ENCODE assay signal across 8 cellular contexts in genomic region chr17:64975318-64976087, GRCh38. TPM values are rescaled to one million over a fixed set of nuclear protein-coding genes. Genes with fewer than 3 reads are reported as not detected.
DNase-seq lines count a peak whose midpoint lies in the region; ATAC-seq and TF ChIP-seq lines count a peak whose summit lies in the region.

No MANE protein-coding gene starts in this region.

- in situ Hi-C loops in GM13976 (cut with MboI; ENCODE audit: low sequenced_read_pairs, unreplicated experiment), result no loop called here
- in situ Hi-C loops in transverse colon (cut with MboI; ENCODE audit: low pct_ligation_motif_present in 1 of 4, low pct_unique_long_range_greater_than_20kb in 1 of 4, low sequenced_read_pairs in 3 of 4), result no loop called here

- H4K20me1 ChIP-seq in SU-DHL-6 (ENCODE audit: low read depth, low read length), result no peaks in the 10 kb centered on the region

- H3K36me3 ChIP-seq in SU-DHL-6 (ENCODE audit: low read length) (0 out of 2 replicates have a peak, but pooled peaks cover 7% of the 10 kb centered on the region), cardiac muscle cell (peaks cover 3% of the 10 kb centered on the region), transverse colon (peaks cover 0 to 4% (median 0%) of the 10 kb centered on the region in 4 donors)

- no peaks in the 10 kb centered on the region for H3K9me2 ChIP-seq in SU-DHL-6 (replicated peaks; ENCODE audit: insufficient read depth, low read length)

- ATAC-seq in HG02840 (IDR thresholded peaks at IDR 0.05; ENCODE audit: low FRiP score, unreplicated experiment), result peak; percentile 82
- ATAC-seq in activated naive CD8-positive, alpha-beta T cell treated with anti-CD3 and anti-CD28 coated beads, Interleukin-2, amount 50 U/mL, for 24 hours, result peak; percentile 85

- TF ChIP-seq CTCF in GM13976 (IDR thresholded peaks at IDR 0.05; ENCODE audit: borderline replicate concordance, control extremely low read depth, extremely low read depth, insufficient read depth, missing control alignments) (no peak), SU-DHL-6 (IDR thresholded peaks at IDR 0.05; ENCODE audit: insufficient read depth, low read length, poor library complexity, severe bottlenecking) (no peak), cardiac muscle cell (IDR thresholded peaks at IDR 0.05; ENCODE audit: low read depth, low read length) (no peak), transverse colon (IDR thresholded peaks at IDR 0.05) (no peak)

- H3K27me3 ChIP-seq in SU-DHL-6 (ENCODE audit: low read length) (no peaks in the 10 kb centered on the region), cardiac muscle cell (no peaks in the 10 kb centered on the region), transverse colon (no peaks in the 10 kb centered on the region)

- H3K9me3 ChIP-seq in SU-DHL-6 (ENCODE audit: insufficient read depth, low read length) (no peaks in the 10 kb centered on the region), cardiac muscle cell (ENCODE audit: low read depth) (no peaks in the 10 kb centered on the region), transverse colon (no peaks in the 10 kb centered on the region)

- peak overlapping the region; percentile 58 for H3K4me3 ChIP-seq in SU-DHL-6 (ENCODE audit: insufficient read depth, low read length, poor library complexity, severe bottlenecking)
- H3K4me3 ChIP-seq in cardiac muscle cell, result peak overlapping the region; percentile 35
- peak overlapping the region; percentile 54 to 87 (median 85) for H3K4me3 ChIP-seq in transverse colon

- intact Hi-C loops in transverse colon (cut with DNase I; ENCODE audit: low total_unique reads), result loop anchor here (1.0 kb wide), 1 partner anchor 79 kb away; no protein-coding TSS in a partner anchor

- H3K9ac ChIP-seq in SU-DHL-6 (ENCODE audit: low read length), result peak overlapping the region; percentile 95

- H2AFZ ChIP-seq in SU-DHL-6 (ENCODE audit: low read depth, low read length, severe bottlenecking), result no peak overlapping the region

- H3F3A ChIP-seq in SU-DHL-6 (ENCODE audit: insufficient read depth), result peaks cover 86% of the 10 kb centered on the region

- H3K27me3 Mint-ChIP-seq in activated naive CD8-positive, alpha-beta T cell treated with anti-CD3 and anti-CD28 coated beads, Interleukin-2, amount 50 U/mL, for 24 hours, result peaks cover 2% of the 10 kb centered on the region

- H3K79me2 ChIP-seq in SU-DHL-6 (ENCODE audit: insufficient read depth, low read length), result peaks cover 33% of the 10 kb centered on the region

- TF ChIP-seq POLR2A in transverse colon (IDR thresholded peaks at IDR 0.05), result peak; percentile 93

- peak overlapping the region; percentile 89 for H3K4me2 ChIP-seq in SU-DHL-6 (ENCODE audit: low read depth, low read length, poor library complexity, severe bottlenecking)

- no peak for TF ChIP-seq EP300 in transverse colon (IDR thresholded peaks at IDR 0.05; ENCODE audit: low read depth)

- 1% methylated on average over 93 of the region's 94 CpGs; no CpG with 5 or more reads in 1 of the 2 donors for WGBS in transverse colon (ENCODE audit: low coverage in 1 of 2), 2 donors

- no peaks in the 10 kb centered on the region for H3K9me3 Mint-ChIP-seq in activated naive CD8-positive, alpha-beta T cell treated with anti-CD3 and anti-CD28 coated beads, Interleukin-2, amount 50 U/mL, for 24 hours

- H3K4me1 ChIP-seq in cardiac muscle cell (ENCODE audit: low read depth), result no peaks in the 10 kb centered on the region
- H3K4me1 ChIP-seq in transverse colon, result peaks cover 5 to 21% (median 13%) of the 10 kb centered on the region in 4 donors

- peaks cover 59% of the 10 kb centered on the region for H3K4me1 Mint-ChIP-seq in activated naive CD8-positive, alpha-beta T cell treated with anti-CD3 and anti-CD28 coated beads, Interleukin-2, amount 50 U/mL, for 24 hours

- H3K27ac Mint-ChIP-seq in activated naive CD8-positive, alpha-beta T cell treated with anti-CD3 and anti-CD28 coated beads, Interleukin-2, amount 50 U/mL, for 24 hours, result peak overlapping the region; percentile 100

- peak overlapping the region; percentile 99 for H3K27ac ChIP-seq in SU-DHL-6 (ENCODE audit: low read depth, low read length)
- peak overlapping the region; percentile 88 for H3K27ac ChIP-seq in cardiac muscle cell
- peak overlapping the region; percentile 96 to 99 (median 99) for H3K27ac ChIP-seq in transverse colon

- peak; percentile 94 for DNase-seq in GM13976 (ENCODE audit: low spot score)
- peak; percentile 72 for DNase-seq in NCI-H1417 treated with DMSO at 0.1 percent for 48 hours (lab: John Stamatoyannopoulos, UW)
- DNase-seq in activated naive CD8-positive, alpha-beta T cell treated with anti-CD3 and anti-CD28 coated beads, Interleukin-2, amount 50 U/mL, for 24 hours, result peak; percentile 98
- DNase-seq in cardiac muscle cell (ENCODE audit: low read depth in 1 of 2, low spot score in 1 of 2), result peak; percentile 96
- DNase-seq in pons (ENCODE audit: low spot score), result peak; percentile 94
- DNase-seq in transverse colon, result peak; percentile 97

- H3K36me3 Mint-ChIP-seq in activated naive CD8-positive, alpha-beta T cell treated with anti-CD3 and anti-CD28 coated beads, Interleukin-2, amount 50 U/mL, for 24 hours (ENCODE audit: low read depth), result peaks cover 15% of the 10 kb centered on the region

- H3K4me3 Mint-ChIP-seq in activated naive CD8-positive, alpha-beta T cell treated with anti-CD3 and anti-CD28 coated beads, Interleukin-2, amount 50 U/mL, for 24 hours, result peak overlapping the region; percentile 87

RNA-seq across cellular contexts. Expression of gene LRRC37A3, which starts 56.2 kb away (rescaled TPM):
- total RNA-seq in cardiac muscle cell (3.3 and 4.2 TPM in 2 replicates), transverse colon (1 to 10 TPM in 3 of 4 donors, under 1 TPM in 1; 0.37 to 5.2 (median 4.7) TPM)
- 6.4 and 10.3 TPM in 2 replicates for polyA plus RNA-seq in cardiac muscle cell

Comparison
In these comparisons a context has a peak if more than half of its experiments do, and no peak if none do; other contexts are left out.
1. Peak in every context shown above with its lines: DNase-seq, ATAC-seq, H3K4me3 ChIP-seq and H3K27ac ChIP-seq.
2. H3K4me3 ChIP-seq: peak in every context shown above with its lines; median percentile 85 in transverse colon; 58 in SU-DHL-6; 35 in cardiac muscle cell.